Comparison of ENCODE assay signal across 21 cellular contexts in the genomic region with DNA sequence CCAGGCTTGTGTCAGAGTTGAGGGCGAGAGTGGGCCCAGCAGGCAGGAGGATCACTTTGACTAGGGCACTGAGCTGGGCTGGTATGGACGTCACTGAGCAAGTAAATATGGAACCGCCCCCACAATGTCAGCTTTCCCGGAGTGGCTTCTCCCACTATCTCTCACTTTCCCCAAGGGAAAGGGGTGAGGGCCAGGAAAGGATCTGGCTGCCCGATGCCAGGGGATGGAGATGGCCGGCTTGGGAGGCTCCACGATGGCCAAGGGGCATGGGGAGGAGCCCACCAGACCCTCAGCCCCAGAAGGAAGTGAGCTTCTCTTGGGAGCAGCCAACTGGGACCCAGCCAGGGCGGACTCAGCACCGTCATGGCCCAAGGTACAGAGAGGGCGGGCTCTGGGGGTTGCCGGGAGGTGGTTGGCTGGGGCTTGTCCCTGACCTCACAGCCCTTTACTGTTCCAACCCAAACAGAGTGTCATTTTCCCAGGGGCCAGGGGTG. TPM values are rescaled to one million over a fixed set of nuclear protein-coding genes. Genes with fewer than 3 reads are reported as not detected.
DNase-seq lines count a peak whose midpoint lies in the region; ATAC-seq and TF ChIP-seq lines count a peak whose summit lies in the region.
"Had no signal": no experiment of that assay in that cellular context is flagged by ENCODE, and none has a peak within 500 bp of the region (broad histone marks: within the 10 kb centered on the region; RNA-seq: fewer than 3 reads in every experiment).

No MANE protein-coding gene starts in this region.

- H3K9me3 ChIP-seq in aorta (ENCODE audit: control insufficient read depth, low read length): no peaks in the 10 kb centered on the region
- H3K9me3 ChIP-seq: HAP-1, prostate gland, transverse colon had no signal

- 11 to 18% methylated on average over 11 of the region's 11 CpGs for WGBS in aorta, 2 donors

- no peak for TF ChIP-seq CTCF in osteocyte (IDR thresholded peaks at IDR 0.05)

- H3K4me1 Mint-ChIP-seq in osteocyte (ENCODE audit: unreplicated experiment): peaks cover 32% of the 10 kb centered on the region

- H3K4me1 ChIP-seq in aorta (ENCODE audit: control insufficient read depth in 1 of 2, insufficient read depth in 2 of 2, low read length in 2 of 2): peaks cover 0 to 4% of the 10 kb centered on the region in 2 donors
- H3K4me1 ChIP-seq: HAP-1 had no signal

- H3K36me3 ChIP-seq in aorta (ENCODE audit: control insufficient read depth in 1 of 2, insufficient read depth in 2 of 2, low read length in 1 of 2): no peaks in the 10 kb centered on the region
- H3K36me3 ChIP-seq: HAP-1, prostate gland, transverse colon had no signal

- no peak overlapping the region for H3K4me3 ChIP-seq in aorta (ENCODE audit: low read length in 2 of 2)
- H3K4me3 ChIP-seq: HAP-1, prostate gland, transverse colon had no signal

- H3K9me3 Mint-ChIP-seq in osteocyte (ENCODE audit: unreplicated experiment): no peaks in the 10 kb centered on the region
- H3K9me3 Mint-ChIP-seq: activated naive CD4-positive, alpha-beta T cell treated with anti-CD3 and anti-CD28 coated beads, Interleukin-2, amount 50 U/mL, for 72 hours; naive B cell had no signal

- DNase-seq in Right ventricle myocardium inferior (ENCODE audit: missing footprints): no peak
- no peak for DNase-seq in cardiac septum (ENCODE audit: low spot score)
- peak; percentile 54 for DNase-seq in left ventricle myocardium superior
- peak; percentile 74 for DNase-seq in osteocyte (ENCODE audit: extremely low spot score, unreplicated experiment)
- DNase-seq in aorta: peak; percentile 80 to 91
- DNase-seq in OCI-M2 (lab: John Stamatoyannopoulos, UW; ENCODE audit: unreplicated experiment): no peak
- DNase-seq in DMS 273 treated with DMSO at 0.1 percent for 48 hours (lab: John Stamatoyannopoulos, UW): no peak
- DNase-seq: ACHN, dermis blood vessel endothelial cell, DMS79, Karpas-422, naive B cell, NCI-H1092, NCI-H2081, NCI-H524, transverse colon had no signal

- no peak overlapping the region for H3K27ac Mint-ChIP-seq in osteocyte (ENCODE audit: unreplicated experiment)
- H3K27ac Mint-ChIP-seq: activated naive CD4-positive, alpha-beta T cell treated with anti-CD3 and anti-CD28 coated beads, Interleukin-2, amount 50 U/mL, for 72 hours had no signal

- no peaks in the 10 kb centered on the region for H3K36me3 Mint-ChIP-seq in osteocyte (ENCODE audit: unreplicated experiment)
- H3K36me3 Mint-ChIP-seq: activated naive CD4-positive, alpha-beta T cell treated with anti-CD3 and anti-CD28 coated beads, Interleukin-2, amount 50 U/mL, for 72 hours had no signal

- ATAC-seq in Right ventricle myocardium inferior (peak; percentile 18), left ventricle myocardium superior (peak; percentile 11), aorta (ENCODE audit: low FRiP score) (peak; percentile 54), HG02885 (IDR thresholded peaks at IDR 0.05; ENCODE audit: poor library complexity, unreplicated experiment) (no peak)
- ATAC-seq: activated naive CD4-positive, alpha-beta T cell treated with anti-CD3 and anti-CD28 coated beads, Interleukin-2, amount 50 U/mL, for 72 hours had no signal

- no peaks in the 10 kb centered on the region for H3K27me3 ChIP-seq in aorta (ENCODE audit: control insufficient read depth in 1 of 2, insufficient read depth in 2 of 2, low read length in 1 of 2)
- H3K27me3 ChIP-seq: transverse colon had no signal

- peak overlapping the region in 1 of 2 donors; percentile 14 for H3K27ac ChIP-seq in aorta (ENCODE audit: low read depth in 1 of 2, low read length in 2 of 2)
- H3K27ac ChIP-seq: epithelial cell of prostate, prostate gland, transverse colon had no signal

- no peaks in the 10 kb centered on the region for H3K27me3 Mint-ChIP-seq in osteocyte (ENCODE audit: unreplicated experiment)
- H3K27me3 Mint-ChIP-seq: naive B cell had no signal

- H3K4me3 Mint-ChIP-seq in osteocyte (ENCODE audit: unreplicated experiment): no peak overlapping the region
- H3K4me3 Mint-ChIP-seq: naive B cell had no signal

- intact Hi-C loops in Right ventricle myocardium inferior (cut with DNase I): no loop called here
- intact Hi-C loops in cardiac septum (cut with DNase I): no loop called here
- intact Hi-C loops in left ventricle myocardium superior (cut with micrococcal nuclease): no loop called here
- intact Hi-C loops in aorta (cut with DNase I): no loop called here

RNA-seq across cellular contexts. Expression of a gene that starts 8.7 kb away (rescaled TPM):
- 16.0 TPM for total RNA-seq in Right ventricle myocardium inferior
- total RNA-seq in cardiac septum: 20.7 TPM
- 16.9 TPM for total RNA-seq in left ventricle myocardium superior
- 22.9 and 25.4 TPM in 2 replicates for total RNA-seq in osteocyte
- total RNA-seq in aorta: 10 to 100 TPM; 23.6 to 29.6 TPM
- polyA plus RNA-seq in aorta: 10 to 100 TPM in 1 of 2 donors, 1 to 10 TPM in 1; 6.1 to 12.3 TPM

Comparison
In these comparisons a context has a peak if more than half of its experiments do, and no peak if none do; other contexts are left out.
1. DNase-seq: peak in left ventricle myocardium superior (single experiment), osteocyte (single experiment) and aorta (2 of 2); none in Right ventricle myocardium inferior (single experiment), cardiac septum (single experiment), OCI-M2 (single experiment) and DMS 273 treated with DMSO at 0.1 percent for 48 hours (single experiment).